1 cellular context compared by ENCODE assay signal in the genomic region with DNA sequence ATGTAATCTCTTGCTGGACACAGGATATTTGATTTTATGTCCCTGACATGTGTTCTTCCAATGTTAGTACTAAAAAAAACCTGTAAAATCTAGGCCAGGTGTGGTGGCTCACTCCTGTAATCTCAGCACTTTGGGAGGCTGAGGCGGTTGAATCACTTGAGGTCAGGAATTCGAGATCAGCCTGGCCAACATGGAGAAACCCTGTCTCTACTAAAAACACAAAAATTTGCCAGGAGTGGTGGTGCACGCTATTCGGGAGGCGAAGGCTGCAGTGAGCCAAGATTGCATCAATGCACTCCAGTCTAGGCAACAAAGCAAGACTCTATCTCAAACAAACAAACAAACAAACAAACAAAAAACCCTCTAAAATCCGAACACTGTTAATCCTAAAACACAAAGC.
TF ChIP-seq lines count a peak whose summit lies in the region.

No MANE protein-coding gene starts in this region.

TF ChIP-seq in endothelial cell of umbilical vein, 7 proteins besides CTCF, POLR2A, EP300 and RAD21:
- TF ChIP-seq GATA2 (IDR thresholded peaks at IDR 0.05; ENCODE audit: insufficient read depth, insufficient read length, low read depth, low read length) (no peak), POLR2AphosphoS5 (IDR thresholded peaks at IDR 0.05; ENCODE audit: insufficient read depth, low read depth, low read length) (no peak), FOS (IDR thresholded peaks at IDR 0.05; ENCODE audit: borderline replicate concordance, insufficient read depth, low read length) (no peak), MYC (IDR thresholded peaks at IDR 0.05; ENCODE audit: low read depth, low read length) (no peak), JUN (IDR thresholded peaks at IDR 0.05; ENCODE audit: borderline replicate concordance, insufficient read depth, insufficient read length, low read depth) (no peak), EZH2 (IDR thresholded peaks at IDR 0.05; ENCODE audit: borderline replicate concordance, low read depth, low read length, severe bottlenecking) (no peak)
- TF ChIP-seq, protein P1, sequence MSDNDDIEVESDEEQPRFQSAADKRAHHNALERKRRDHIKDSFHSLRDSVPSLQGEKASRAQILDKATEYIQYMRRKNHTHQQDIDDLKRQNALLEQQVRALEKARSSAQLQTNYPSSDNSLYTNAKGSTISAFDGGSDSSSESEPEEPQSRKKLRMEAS (IDR thresholded peaks at IDR 0.05; ENCODE audit: insufficient read depth, insufficient read length), result no peak
TF ChIP-seq in endothelial cell of umbilical vein: peak in this region for 0.
